ENCODE assay signal across 23 cellular contexts in genomic region chr10:84007482-84007881, GRCh38.
"Had no signal": no experiment of that assay in that cellular context is flagged by ENCODE, and none has a peak within 500 bp of the region (broad histone marks: within the 10 kb centered on the region; RNA-seq: fewer than 3 reads in every experiment).

No MANE protein-coding gene starts in this region.

- H3K27ac ChIP-seq: pancreas, psoas muscle, spleen, testis, tibial nerve, upper lobe of right lung, vagina had no signal

- H3K4me1 ChIP-seq: pancreas, psoas muscle, spleen, testis, tibial nerve, upper lobe of right lung, vagina had no signal

- H3K27me3 ChIP-seq: testis, tibial nerve, upper lobe of right lung, vagina had no signal

- H3K36me3 ChIP-seq: pancreas, spleen, tibial nerve, upper lobe of right lung, vagina had no signal

- DNase-seq: dermis blood vessel endothelial cell; foreskin melanocyte; head of caudate nucleus; hippocampal formation; kidney glomerular epithelial cell; mesendoderm; naive B cell; occipital lobe; pancreas; psoas muscle; retina; spleen; stimulated activated CD4-positive, alpha-beta T cell treated with anti-CD3 and anti-CD28 coated beads, Interleukin-15, amount 100 ng/mL, for 24 hours; stimulated activated CD4-positive, alpha-beta T cell treated with anti-CD3 and anti-CD28 coated beads, Interleukin-1b, Interleukin-23, amount 100 ng/mL, for 48 hours; stimulated activated CD4-positive, alpha-beta T cell treated with anti-CD3 and anti-CD28 coated beads, Interleukin-4, amount 100 ng/mL, for 4 hours; stimulated activated naive B cell treated with anti-CD40 and anti-IgM and Interleukin-4, amounts not matched to agents 10 μg/mL and 1 μg/mL and 100 μg/mL, for 72 hours; stimulated activated naive CD8-positive, alpha-beta T cell treated with anti-CD3 and anti-CD28 coated beads, Interleukin-15, amount 100 ng/mL, for 72 hours; testis; upper lobe of right lung had no signal

- H3K27ac Mint-ChIP-seq: nephron; stimulated activated naive B cell treated with anti-CD40 and anti-IgM and Interleukin-4, amounts not matched to agents 10 μg/mL and 1 μg/mL and 100 μg/mL, for 72 hours; stimulated activated naive CD8-positive, alpha-beta T cell treated with anti-CD3 and anti-CD28 coated beads, Interleukin-15, amount 100 ng/mL, for 72 hours had no signal

- H3K4me3 ChIP-seq: pancreas, psoas muscle, spleen, testis, tibial nerve, upper lobe of right lung, vagina had no signal

- H3K9me3 ChIP-seq: pancreas, psoas muscle, spleen, testis, tibial nerve, upper lobe of right lung, vagina had no signal

- H3K9me3 Mint-ChIP-seq: nephron; stimulated activated naive B cell treated with anti-CD40 and anti-IgM and Interleukin-4, amounts not matched to agents 10 μg/mL and 1 μg/mL and 100 μg/mL, for 72 hours; stimulated activated naive CD8-positive, alpha-beta T cell treated with anti-CD3 and anti-CD28 coated beads, Interleukin-15, amount 100 ng/mL, for 72 hours had no signal

- H3K4me3 Mint-ChIP-seq: naive B cell; nephron; stimulated activated naive B cell treated with anti-CD40 and anti-IgM and Interleukin-4, amounts not matched to agents 10 μg/mL and 1 μg/mL and 100 μg/mL, for 72 hours; stimulated activated naive CD8-positive, alpha-beta T cell treated with anti-CD3 and anti-CD28 coated beads, Interleukin-15, amount 100 ng/mL, for 72 hours had no signal

- H3K4me1 Mint-ChIP-seq: naive B cell; stimulated activated naive B cell treated with anti-CD40 and anti-IgM and Interleukin-4, amounts not matched to agents 10 μg/mL and 1 μg/mL and 100 μg/mL, for 72 hours; stimulated activated naive CD8-positive, alpha-beta T cell treated with anti-CD3 and anti-CD28 coated beads, Interleukin-15, amount 100 ng/mL, for 72 hours had no signal

- ATAC-seq: pancreas; psoas muscle; sciatic nerve; stimulated activated naive B cell treated with anti-CD40 and anti-IgM and Interleukin-4, amounts not matched to agents 10 μg/mL and 1 μg/mL and 100 μg/mL, for 72 hours; stimulated activated naive CD8-positive, alpha-beta T cell treated with anti-CD3 and anti-CD28 coated beads, Interleukin-15, amount 100 ng/mL, for 72 hours; upper lobe of right lung had no signal

- H3K36me3 Mint-ChIP-seq: naive B cell; stimulated activated naive B cell treated with anti-CD40 and anti-IgM and Interleukin-4, amounts not matched to agents 10 μg/mL and 1 μg/mL and 100 μg/mL, for 72 hours had no signal
